Comparison of ENCODE assay signal across 8 cellular contexts in the genomic region with DNA sequence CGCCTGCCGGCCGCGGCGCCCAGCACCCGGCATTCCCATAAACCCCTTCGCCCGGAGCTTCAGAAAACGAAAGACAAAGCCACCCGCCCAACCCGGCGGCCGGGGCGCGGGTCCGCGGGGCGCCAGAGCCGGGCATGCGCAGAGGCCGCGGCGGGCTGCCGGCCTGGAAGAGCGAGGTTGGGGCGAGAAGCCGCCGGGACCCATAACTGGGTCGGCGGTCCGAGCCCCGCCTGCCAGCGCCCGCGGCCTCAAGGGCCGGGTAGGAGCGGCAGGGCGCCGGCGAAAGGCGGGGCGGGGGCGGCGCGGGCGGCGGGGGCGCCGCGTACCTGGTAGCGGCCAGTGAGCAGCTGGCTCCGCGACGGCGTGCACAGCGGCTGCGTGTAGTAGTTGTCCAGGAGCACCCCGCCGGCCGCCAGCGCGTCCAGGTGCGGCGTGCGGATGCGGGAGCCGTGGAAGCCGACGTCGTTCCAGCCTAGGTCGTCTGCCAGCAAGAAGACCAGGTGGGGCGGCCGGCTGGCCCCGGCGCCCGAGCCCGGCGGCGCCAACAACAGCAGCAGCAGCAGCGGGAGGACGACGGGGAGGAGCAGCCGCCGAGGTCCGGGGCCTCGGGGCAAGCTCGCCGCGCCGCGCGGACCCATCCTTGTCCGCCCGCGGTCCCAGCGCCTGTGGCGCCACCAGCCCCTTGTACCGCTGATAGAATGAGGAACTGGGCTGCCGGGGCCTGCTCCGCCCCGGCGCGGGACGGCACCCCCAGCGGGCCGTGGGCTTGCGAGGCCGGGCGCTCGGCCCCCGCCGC. TPM values are rescaled to one million over a fixed set of nuclear protein-coding genes. Genes with fewer than 3 reads are reported as not detected.
A peak's percentile ranks its signal among the peaks of the same experiment; 100 is the strongest.
DNase-seq lines count a peak whose midpoint lies in the region; ATAC-seq, FAIRE-seq and TF ChIP-seq lines count a peak whose summit lies in the region.

Gene ARSB (minus strand): TSS at position 700 of the 796 bp plus-strand sequence. CDS start 62 bp downstream, at position 638.

- no peaks in the 10 kb centered on the region for H3K27me3 ChIP-seq in adrenal gland
- H3K27me3 ChIP-seq in heart right ventricle, result no peaks in the 10 kb centered on the region

- H3K4me1 ChIP-seq in adrenal gland (replicated peaks in 1 of 2) (peaks cover 11 to 24% of the 10 kb centered on the region in 2 donors), heart right ventricle (peaks cover 0 to 34% (median 14%) of the 10 kb centered on the region in 9 donors)

- peak within 1 kb of the TSS; percentile 66 to 89 (median 75) for H3K4me3 ChIP-seq in adrenal gland
- H3K4me3 ChIP-seq in heart right ventricle, result peak within 1 kb of the TSS; percentile 56 to 92 (median 83)

- H3K27ac Mint-ChIP-seq in progenitor cell of endocrine pancreas, result peak within 1 kb of the TSS; percentile 96

- peak; percentile 65; the same call in 1 of the 2 replicates for TF ChIP-seq POLR2A in GM12891 (IDR thresholded peaks at IDR 0.05; ENCODE audit: low read depth, low read length)
- peak; percentile 40 to 83 for TF ChIP-seq POLR2A in adrenal gland (IDR thresholded peaks at IDR 0.05)

- H3K36me3 ChIP-seq in adrenal gland (replicated peaks in 1 of 2), result no peaks in the 10 kb centered on the region
- no peaks in the 10 kb centered on the region for H3K36me3 ChIP-seq in heart right ventricle

- ATAC-seq in HG02798 (IDR thresholded peaks at IDR 0.05; ENCODE audit: poor library complexity, unreplicated experiment), result peak; percentile 72
- peak; percentile 91 to 94 (median 92) for ATAC-seq in heart right ventricle

- peaks cover 6% of the 10 kb centered on the region for H3K27me3 Mint-ChIP-seq in progenitor cell of endocrine pancreas

- 0% methylated on average over 3 to 112 of the region's 112 CpGs for WGBS in adrenal gland, 4 donors
- 0% methylated on average over 94 to 112 of the region's 112 CpGs for WGBS in heart right ventricle, 2 donors

- TF ChIP-seq CTCF in adrenal gland (IDR thresholded peaks at IDR 0.05) (peak in 1 of 6 experiments; percentile 43), heart right ventricle (IDR thresholded peaks at IDR 0.05) (peak in 4 of 9 donors; percentile 44 to 65 (median 62)), progenitor cell of endocrine pancreas (IDR thresholded peaks at IDR 0.05; ENCODE audit: unreplicated experiment) (peak; percentile 43)

- H3K9me3 ChIP-seq in adrenal gland (replicated peaks in 1 of 3), result no peaks in the 10 kb centered on the region
- H3K9me3 ChIP-seq in heart right ventricle, result no peaks in the 10 kb centered on the region

- peak within 1 kb of the TSS; percentile 51 to 98 (median 98) for H3K27ac ChIP-seq in adrenal gland
- H3K27ac ChIP-seq in heart right ventricle, result peak within 1 kb of the TSS; percentile 92 to 99 (median 97)

- H3K4me3 Mint-ChIP-seq in progenitor cell of endocrine pancreas (ENCODE audit: low read depth), result peak within 1 kb of the TSS; percentile 85

- DNase-seq in GM12891 (ENCODE audit: insufficient read length, low spot score) (peak; percentile 75), NCI-H1436 (lab: John Stamatoyannopoulos, UW) (peak; percentile 83), T-helper 1 cell (peak; percentile 60 to 79 (median 71)), adrenal gland (peak; percentile 84 to 90 (median 86)), heart right ventricle (peak; percentile 87), progenitor cell of endocrine pancreas (ENCODE audit: low spot score, unreplicated experiment) (peak; percentile 83), ureter (ENCODE audit: low spot score) (peak; percentile 85)

- peak; percentile 89 for FAIRE-seq in GM12891 (lab: Jason Lieb, UNC)

- intact Hi-C loops in adrenal gland (cut with DNase I), result no loop called here
- intact Hi-C loops in heart right ventricle (cut with DNase I), result loop anchor here in 1 of 10 donors (5.0 kb wide), 1 partner anchor 78 kb away; no protein-coding TSS in a partner anchor

- peaks cover 20% of the 10 kb centered on the region for H3K4me1 Mint-ChIP-seq in progenitor cell of endocrine pancreas (ENCODE audit: low read depth)

- no peaks in the 10 kb centered on the region for H3K9me3 Mint-ChIP-seq in progenitor cell of endocrine pancreas (ENCODE audit: low read depth)

- no peaks in the 10 kb centered on the region for H3K36me3 Mint-ChIP-seq in progenitor cell of endocrine pancreas (ENCODE audit: insufficient read depth)

TF ChIP-seq in GM12891, 5 proteins besides CTCF, POLR2A, EP300 and RAD21:
- TF ChIP-seq POU2F2 (IDR thresholded peaks at IDR 0.05; ENCODE audit: low read depth, low read length) (0 out of 2 replicates have a peak, but pooled peaks have one; percentile 20), SPI1 (IDR thresholded peaks at IDR 0.05; ENCODE audit: low read depth, low read length) (peak; percentile 93), POLR2AphosphoS5 (IDR thresholded peaks at IDR 0.05; ENCODE audit: low read depth, low read length) (no peak; the same call in 1 of the 2 replicates), TAF1 (IDR thresholded peaks at IDR 0.05; ENCODE audit: low read depth, low read length) (peak; percentile 42; the same call in 1 of the 2 replicates)

RNA-seq across cellular contexts. Expression of gene ARSB, which starts in this region (rescaled TPM):
- 2.2 TPM for polyA plus RNA-seq in GM12891 (2012; ENCODE audit: low read depth, missing spikeins)
- total RNA-seq in adrenal gland, result 10 to 100 TPM in 7 of 8 donors, 1 to 10 TPM in 1; 9.8 to 24.5 (median 17.3) TPM
- polyA plus RNA-seq in adrenal gland, result 1 to 10 TPM; 1.9 to 7.4 (median 2.4) TPM
- 10 to 100 TPM; 10.1 to 21.4 (median 14.8) TPM for total RNA-seq in heart right ventricle
- 1 to 10 TPM; 1.7 to 3.5 TPM for polyA plus RNA-seq in heart right ventricle
- 17.0 and 17.7 TPM in 2 replicates for total RNA-seq in progenitor cell of endocrine pancreas
- 9.9 TPM for total RNA-seq in ureter

Comparison
In these comparisons a context has a peak if more than half of its experiments do, and no peak if none do; other contexts are left out.
1. Peak in every context shown above with its lines: DNase-seq, ATAC-seq, H3K4me3 ChIP-seq and H3K27ac ChIP-seq.